In genomic region chr3:110314512-110315114, GRCh38 we compare ENCODE assay signal across 8 cellular contexts.
A peak's percentile ranks its signal among the peaks of the same experiment; 100 is the strongest.
DNase-seq lines count a peak whose midpoint lies in the region; ATAC-seq, FAIRE-seq and TF ChIP-seq lines count a peak whose summit lies in the region.

No MANE protein-coding gene starts in this region.

- POLR2A ChIA-PET in AG04450 (lab: Yijun Ruan, JAX) = no interaction called here

- DNase-seq in AG04450 (ENCODE audit: low read depth, low spot score) (no peak), GM18507 (ENCODE audit: extremely low spot score, insufficient read length, low read depth) (no peak), NCI-H187 (lab: John Stamatoyannopoulos, UW) (peak; percentile 1 to 43), cardiac fibroblast (ENCODE audit: low read depth in 2 of 2) (peak; percentile 67 to 83), left lobe of liver (ENCODE audit: low spot score) (peak; percentile 54)
- DNase-seq in stimulated activated CD4-positive, alpha-beta T cell treated with anti-CD3 and anti-CD28 coated beads, TNF-alpha, amount 100 ng/mL, for 4 hours (ENCODE audit: low read depth in 3 of 3) = peak; percentile 4 to 26 (median 11)

- CTCF ChIA-PET in AG04450 (lab: Charles Lee) = interaction anchor here (0.5 to 2.7 kb wide), 12 partner anchors 9 to 1040 kb away, joined by 3 to 11 read pairs (median 3); no protein-coding TSS in a partner anchor

- H3K4me3 ChIP-seq in AG04450 (ENCODE audit: low read depth, low read length) (no peak overlapping the region), WI38 (ENCODE audit: low read depth, low read length) (no peak overlapping the region), cardiac fibroblast (replicated peaks in 1 of 2; ENCODE audit: low read depth in 2 of 2, low read length in 2 of 2) (no peak overlapping the region)

- no peaks in the 10 kb centered on the region for H3K27me3 ChIP-seq in AG04450 (ENCODE audit: control insufficient read depth, insufficient read depth, low read length)

- ATAC-seq in HG02943 (IDR thresholded peaks at IDR 0.05; ENCODE audit: low read depth, unreplicated experiment) = peak; percentile 89
- peak; percentile 100 for ATAC-seq in left lobe of liver

- peak; percentile 76 for FAIRE-seq in GM18507 (lab: Jason Lieb, UNC)

- no peak overlapping the region for H3K27ac ChIP-seq in AG04450 (ENCODE audit: low read depth, low read length)

- TF ChIP-seq CTCF in AG04450 (IDR thresholded peaks at IDR 0.05; ENCODE audit: low read depth, low read length) (peak; percentile 58), WI38 (IDR thresholded peaks at IDR 0.05; ENCODE audit: low read depth, low read length) (peak; percentile 37; the same call in 1 of the 2 replicates), cardiac fibroblast (IDR thresholded peaks at IDR 0.05; ENCODE audit: low read depth, low read length) (peak; percentile 66)

- no peaks in the 10 kb centered on the region for H3K9me3 ChIP-seq in AG04450 (ENCODE audit: control insufficient read depth, insufficient read depth, low read length)

Comparison
In these comparisons a context has a peak if more than half of its experiments do, and no peak if none do; other contexts are left out.
1. DNase-seq: peak in NCI-H187 (2 of 2), cardiac fibroblast (2 of 2), left lobe of liver (single experiment) and stimulated activated CD4-positive, alpha-beta T cell treated with anti-CD3 and anti-CD28 coated beads, TNF-alpha, amount 100 ng/mL, for 4 hours (3 of 3); none in AG04450 (single experiment) and GM18507 (single experiment).
2. Peak in every context shown above with its lines, with median percentiles within 50 percentile points of each other: CTCF ChIP-seq.